8 cellular contexts compared by ENCODE assay signal in the genomic region with DNA sequence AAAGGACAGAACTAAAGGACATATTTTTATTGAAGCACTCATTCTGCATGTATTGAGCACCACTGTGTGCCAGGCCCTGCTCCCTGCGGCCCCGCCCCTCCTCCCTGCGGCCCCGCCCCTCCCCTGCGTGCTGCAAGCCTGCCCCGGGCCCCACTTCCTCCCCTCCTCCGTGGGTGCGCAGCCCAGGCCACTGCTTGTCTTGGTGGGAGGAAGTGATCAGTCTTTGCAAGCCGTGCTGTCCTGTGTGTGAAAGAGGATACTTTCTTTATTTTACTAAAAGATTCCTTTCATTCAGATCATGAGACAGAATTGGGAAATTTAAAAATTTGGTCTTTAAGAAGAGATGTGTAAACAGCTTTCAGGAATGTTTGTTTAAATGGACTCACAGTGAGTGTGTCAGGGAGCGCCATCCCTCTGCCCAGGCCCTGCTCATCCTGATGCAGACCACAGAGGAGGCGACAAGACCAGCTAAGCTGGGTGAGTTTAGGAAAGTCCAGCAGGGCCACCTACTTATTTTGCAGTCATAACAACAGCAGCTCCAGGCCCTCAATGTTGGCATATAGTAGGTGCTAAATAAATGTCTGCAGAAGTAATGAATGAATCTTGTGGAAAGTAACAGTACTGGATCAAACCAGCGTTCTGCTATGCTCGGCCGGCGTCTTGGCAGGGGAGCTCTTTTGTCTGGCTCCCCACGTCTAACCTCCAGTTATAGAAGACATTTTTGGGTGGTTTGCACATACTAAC.
DNase-seq lines count a peak whose midpoint lies in the region; ATAC-seq and TF ChIP-seq lines count a peak whose summit lies in the region.

No MANE protein-coding gene starts in this region.

- no peaks in the 10 kb centered on the region for H3K27me3 ChIP-seq in ACC112 (ENCODE audit: insufficient read depth, low read length)

- peak; percentile 14 for DNase-seq in T follicular helper cell (ENCODE audit: low read depth)
- no peak for DNase-seq in natural killer cell
- no peak for DNase-seq in cortex of kidney (lab: John Stamatoyannopoulos, UW)
- DNase-seq in SK-N-DZ (ENCODE audit: low spot score): no peak
- DNase-seq in H4 (ENCODE audit: low spot score): no peak

- H3K4me3 ChIP-seq in ACC112 (ENCODE audit: low read depth, low read length): no peak overlapping the region

- H3K9me3 Mint-ChIP-seq in activated naive CD8-positive, alpha-beta T cell (ENCODE audit: low read depth): no peaks in the 10 kb centered on the region
- no peaks in the 10 kb centered on the region for H3K9me3 Mint-ChIP-seq in natural killer cell

- ATAC-seq in natural killer cell: peak; percentile 78 to 96 (median 95)
- no peak for ATAC-seq in GM21576 (IDR thresholded peaks at IDR 0.05; ENCODE audit: unreplicated experiment)

- H3K27me3 Mint-ChIP-seq in activated naive CD8-positive, alpha-beta T cell: no peaks in the 10 kb centered on the region
- no peaks in the 10 kb centered on the region for H3K27me3 Mint-ChIP-seq in natural killer cell (ENCODE audit: low read depth in 2 of 2)

- H3K36me3 Mint-ChIP-seq in activated naive CD8-positive, alpha-beta T cell: no peaks in the 10 kb centered on the region
- H3K36me3 Mint-ChIP-seq in natural killer cell: no peaks in the 10 kb centered on the region

- no peaks in the 10 kb centered on the region for H3K36me3 ChIP-seq in ACC112 (ENCODE audit: insufficient read depth, low read length)

- peak overlapping the region; percentile 59 for H3K4me3 Mint-ChIP-seq in activated naive CD8-positive, alpha-beta T cell
- peak overlapping the region; percentile 75 for H3K4me3 Mint-ChIP-seq in natural killer cell

- H3K79me2 ChIP-seq in ACC112 (ENCODE audit: control insufficient read depth, insufficient read depth, low read length, unreplicated experiment): no peaks in the 10 kb centered on the region

- H2AFZ ChIP-seq in ACC112 (ENCODE audit: low read length, unreplicated experiment): peak overlapping the region; percentile 40

- TF ChIP-seq CTCF in natural killer cell (IDR thresholded peaks at IDR 0.05): no peak

- peaks cover 72% of the 10 kb centered on the region for H3K4me1 Mint-ChIP-seq in activated naive CD8-positive, alpha-beta T cell (ENCODE audit: low read depth)
- peaks cover 12 to 16% of the 10 kb centered on the region in 2 donors for H3K4me1 Mint-ChIP-seq in natural killer cell

- peaks cover 36% of the 10 kb centered on the region for H3K4me1 ChIP-seq in ACC112 (ENCODE audit: control insufficient read depth, insufficient read depth, low read length, unreplicated experiment)

- H3K27ac ChIP-seq in ACC112 (ENCODE audit: low read depth, low read length): peak overlapping the region; percentile 61

- intact Hi-C loops in natural killer cell (cut with micrococcal nuclease): no loop called here

- H3K27ac Mint-ChIP-seq in activated naive CD8-positive, alpha-beta T cell: peak overlapping the region; percentile 82
- peak overlapping the region; percentile 68 to 75 for H3K27ac Mint-ChIP-seq in natural killer cell
